In genomic region chr5:116719087-116719486, GRCh38 we compare ENCODE assay signal across 24 cellular contexts.
DNase-seq lines count a peak whose midpoint lies in the region; ATAC-seq, FAIRE-seq and TF ChIP-seq lines count a peak whose summit lies in the region.
"Had no signal": no experiment of that assay in that cellular context is flagged by ENCODE, and none has a peak within 500 bp of the region (broad histone marks: within the 10 kb centered on the region; RNA-seq: fewer than 3 reads in every experiment).

No MANE protein-coding gene starts in this region.

- no peak overlapping the region for H3K4me2 ChIP-seq in K562 (ENCODE audit: insufficient read depth, low read length)
- H3K4me2 ChIP-seq: BLaER1 had no signal

- H3K27ac ChIP-seq in K562 (ENCODE audit: extremely low read depth, low read depth, low read length) = no peak overlapping the region
- no peak overlapping the region for H3K27ac ChIP-seq in breast epithelium
- H3K27ac ChIP-seq in gastroesophageal sphincter = no peak overlapping the region
- H3K27ac ChIP-seq: BLaER1 had no signal

- H3K27me3 ChIP-seq in K562 (ENCODE audit: control insufficient read depth in 2 of 2, insufficient read depth in 2 of 2, low read length in 2 of 2) (no peaks in the 10 kb centered on the region), breast epithelium (no peaks in the 10 kb centered on the region), gastroesophageal sphincter (no peaks in the 10 kb centered on the region)
- H3K27me3 ChIP-seq: BE2C, BLaER1 had no signal

- no peak overlapping the region for H3K4me3 ChIP-seq in K562
- H3K4me3 ChIP-seq in breast epithelium = no peak overlapping the region
- H3K4me3 ChIP-seq in gastroesophageal sphincter = no peak overlapping the region
- H3K4me3 ChIP-seq: BLaER1, GM12878 had no signal

- no peaks in the 10 kb centered on the region for H3K9me1 ChIP-seq in K562 (ENCODE audit: control insufficient read depth, insufficient read depth, low read length)

- H3K4me1 Mint-ChIP-seq in stimulated activated effector memory CD8-positive, alpha-beta T cell treated with anti-CD3 and anti-CD28 coated beads, Interleukin-12 subunit alpha, Interleukin-12 subunit beta, amount 100 ng/mL, for 72 hours = no peaks in the 10 kb centered on the region
- H3K4me1 Mint-ChIP-seq: CD14-positive monocyte; CD4-positive, alpha-beta memory T cell; CD4-positive, CD25-positive, alpha-beta regulatory T cell; CD8-positive, alpha-beta memory T cell had no signal

- peak; percentile 57 for FAIRE-seq in GM12892 (lab: Jason Lieb, UNC)
- no peak for FAIRE-seq in K562 (lab: Jason Lieb, UNC)
- FAIRE-seq: A204.1, GM12878 had no signal

- no peaks in the 10 kb centered on the region for H3K36me3 Mint-ChIP-seq in stimulated activated effector memory CD8-positive, alpha-beta T cell treated with anti-CD3 and anti-CD28 coated beads, Interleukin-12 subunit alpha, Interleukin-12 subunit beta, amount 100 ng/mL, for 72 hours
- H3K36me3 Mint-ChIP-seq: CD14-positive monocyte; CD4-positive, alpha-beta memory T cell; CD4-positive, CD25-positive, alpha-beta regulatory T cell; CD8-positive, alpha-beta memory T cell had no signal

- POLR2A ChIA-PET in K562 (lab: Yijun Ruan, JAX) = interaction anchor here (0.6 to 0.8 kb wide), 2 partner anchors 255 to 288 kb away, joined by 3 to 4 read pairs; no protein-coding TSS in a partner anchor

- ATAC-seq in K562 (no peak; the same call in 2 of the 3 replicates), gastroesophageal sphincter (no peak)
- no peak for ATAC-seq in stimulated activated effector memory CD8-positive, alpha-beta T cell treated with anti-CD3 and anti-CD28 coated beads, Interleukin-12 subunit alpha, Interleukin-12 subunit beta, amount 100 ng/mL, for 72 hours

- no TSS peak for BruUV-seq in K562 (replicated peaks; lab: Mats Ljungman, UMichigan)

- in situ Hi-C loops in K562 (cut with MboI) = no loop called here

- H3K4me3 Mint-ChIP-seq in stimulated activated effector memory CD8-positive, alpha-beta T cell treated with anti-CD3 and anti-CD28 coated beads, Interleukin-12 subunit alpha, Interleukin-12 subunit beta, amount 100 ng/mL, for 72 hours = no peak overlapping the region
- H3K4me3 Mint-ChIP-seq: CD14-positive monocyte; CD4-positive, alpha-beta memory T cell; CD4-positive, CD25-positive, alpha-beta regulatory T cell; CD8-positive, alpha-beta memory T cell had no signal

- WGBS in K562 (ENCODE audit: insufficient coverage, low coverage, missing lambda C conversion rate) = 0% methylated on average over 2 of the region's 2 CpGs
- 66 to 85% methylated on average over 2 of the region's 2 CpGs for WGBS in gastroesophageal sphincter (ENCODE audit: low coverage in 1 of 2), 2 donors

- H3K4me1 ChIP-seq in K562 (replicated peaks in 1 of 2; ENCODE audit: control insufficient read depth in 2 of 2, insufficient read depth in 2 of 2, low read length in 2 of 2) (no peaks in the 10 kb centered on the region), breast epithelium (no peaks in the 10 kb centered on the region), gastroesophageal sphincter (no peaks in the 10 kb centered on the region)
- H3K4me1 ChIP-seq: BE2C had no signal

- TF ChIP-seq POLR2A in GM12892 (IDR thresholded peaks at IDR 0.05; ENCODE audit: low read depth, low read length) (no peak), K562 (conservative IDR thresholded peaks at IDR 0.05) (no peak), breast epithelium (IDR thresholded peaks at IDR 0.05) (no peak), gastroesophageal sphincter (IDR thresholded peaks at IDR 0.05) (no peak)

- no peaks in the 10 kb centered on the region for H3K79me2 ChIP-seq in K562 (ENCODE audit: control insufficient read depth, insufficient read depth, low read length)

- H3K9ac ChIP-seq in K562 (ENCODE audit: insufficient read depth in 1 of 2, low read depth in 2 of 2, low read length in 2 of 2) = no peak overlapping the region
- H3K9ac ChIP-seq: BLaER1 had no signal

- H3K36me3 ChIP-seq in K562 (ENCODE audit: control insufficient read depth, insufficient read depth, low read length) (no peaks in the 10 kb centered on the region), breast epithelium (no peaks in the 10 kb centered on the region), gastroesophageal sphincter (no peaks in the 10 kb centered on the region)
- H3K36me3 ChIP-seq: BE2C, BLaER1 had no signal

- TF ChIP-seq RAD21 in K562 (CRISPR knock-in tag; conservative IDR thresholded peaks at IDR 0.05 in 1 of 2, IDR thresholded peaks at IDR 0.05 in 1 of 2) = no peak

- intact Hi-C loops in K562 (cut with micrococcal nuclease) = no loop called here
- intact Hi-C loops in breast epithelium (cut with DNase I; ENCODE audit: low total_unique reads) = no loop called here

- no peaks in the 10 kb centered on the region for H4K20me1 ChIP-seq in K562 (replicated peaks; ENCODE audit: control insufficient read depth, insufficient read depth, low read length)
- H4K20me1 ChIP-seq: BLaER1 had no signal

- H3K27ac Mint-ChIP-seq in stimulated activated effector memory CD8-positive, alpha-beta T cell treated with anti-CD3 and anti-CD28 coated beads, Interleukin-12 subunit alpha, Interleukin-12 subunit beta, amount 100 ng/mL, for 72 hours = no peak overlapping the region
- H3K27ac Mint-ChIP-seq: CD14-positive monocyte; CD4-positive, alpha-beta memory T cell; CD4-positive, CD25-positive, alpha-beta regulatory T cell; CD8-positive, alpha-beta memory T cell had no signal

- TF ChIP-seq CTCF in K562 (IDR thresholded peaks at IDR 0.05 in 2 of 3, conservative IDR thresholded peaks at IDR 0.05 in 1 of 3; ENCODE audit: insufficient read depth in 2 of 3, low read depth in 1 of 3, low read length in 3 of 3) = no peak
- TF ChIP-seq CTCF in breast epithelium (IDR thresholded peaks at IDR 0.05) = no peak
- no peak for TF ChIP-seq CTCF in gastroesophageal sphincter (IDR thresholded peaks at IDR 0.05)

- CTCF ChIA-PET in K562 (lab: Yijun Ruan, JAX; ENCODE audit: low intra/inter-chr PET ratio) = no interaction called here

- peaks cover 2% of the 10 kb centered on the region for H3K9me3 Mint-ChIP-seq in stimulated activated effector memory CD8-positive, alpha-beta T cell treated with anti-CD3 and anti-CD28 coated beads, Interleukin-12 subunit alpha, Interleukin-12 subunit beta, amount 100 ng/mL, for 72 hours
- H3K9me3 Mint-ChIP-seq: CD4-positive, CD25-positive, alpha-beta regulatory T cell; CD8-positive, alpha-beta memory T cell had no signal

- H3K9me3 ChIP-seq in K562 (replicated peaks; ENCODE audit: control insufficient read depth, insufficient read depth, low read depth, low read length) = no peaks in the 10 kb centered on the region
- no peaks in the 10 kb centered on the region for H3K9me3 ChIP-seq in breast epithelium
- H3K9me3 ChIP-seq in gastroesophageal sphincter = no peaks in the 10 kb centered on the region
- H3K9me3 ChIP-seq: BE2C had no signal

- no peak for TF ChIP-seq EP300 in K562 (IDR thresholded peaks at IDR 0.05; ENCODE audit: low read length)
- TF ChIP-seq EP300 in gastroesophageal sphincter (IDR thresholded peaks at IDR 0.05) = no peak

- DNase-seq in GM12892 (ENCODE audit: insufficient read length) (no peak), OCI-M1 (lab: John Stamatoyannopoulos, UW) (peak; percentile 51), K562 (ENCODE audit: extremely low read depth in 1 of 4, low spot score in 3 of 4) (peak in 2 of 4 experiments; percentile 9 to 10), breast epithelium (ENCODE audit: low spot score in 2 of 2) (no peak)
- DNase-seq in stimulated activated effector memory CD8-positive, alpha-beta T cell treated with anti-CD3 and anti-CD28 coated beads, Interleukin-12 subunit alpha, Interleukin-12 subunit beta, amount 100 ng/mL, for 72 hours (ENCODE audit: low spot score in 2 of 2) = no peak
- DNase-seq: 8988T; ACHN; BE2C; C1 segment of cervical spinal cord; CD4-positive, alpha-beta memory T cell; CD4-positive, CD25-positive, alpha-beta regulatory T cell; CD8-positive, alpha-beta memory T cell; COR-L47; DMS153; DMS53; DMS79; DND-41; EL; GDM1 had no signal

- H2AFZ ChIP-seq in K562 (ENCODE audit: low read depth, low read length) = no peak overlapping the region

TF ChIP-seq in K562, 482 proteins besides CTCF, POLR2A, EP300 and RAD21 (continues in another document):
- TF ChIP-seq TEAD4 (IDR thresholded peaks at IDR 0.05; ENCODE audit: low read length) (peak; percentile 78), TEAD4 (CRISPR knock-in tag; IDR thresholded peaks at IDR 0.05; ENCODE audit: borderline replicate concordance) (no peak), HNRNPK (IDR thresholded peaks at IDR 0.05; ENCODE audit: low read depth, low read length, poor library complexity, severe bottlenecking) (no peak), CBFA2T2 (conservative IDR thresholded peaks at IDR 0.05) (peak; percentile 56), TAL1 (IDR thresholded peaks at IDR 0.05) (peak; percentile 74), PRMT5 (CRISPR knock-in tag; IDR thresholded peaks at IDR 0.05) (no peak), MEIS2 (IDR thresholded peaks at IDR 0.05; ENCODE audit: partially characterized antibody) (peak; percentile 30), CBFA2T3 (IDR thresholded peaks at IDR 0.05) (peak; percentile 76), ARID1B (IDR thresholded peaks at IDR 0.05) (peak; percentile 79), TCF3 (CRISPR knock-in tag; IDR thresholded peaks at IDR 0.05) (peak; percentile 50), BRD4 (IDR thresholded peaks at IDR 0.05) (no peak), NCOR1 (IDR thresholded peaks at IDR 0.05) (peak; percentile 34; the same call in 1 of the 2 replicates), NFIC (IDR thresholded peaks at IDR 0.05) (peak; percentile 38), KDM1A (IDR thresholded peaks at IDR 0.05) (0 out of 4 replicates have a peak, but pooled peaks of 1 of the 2 experiments have one; percentile 18)
- TF ChIP-seq, protein P1, sequence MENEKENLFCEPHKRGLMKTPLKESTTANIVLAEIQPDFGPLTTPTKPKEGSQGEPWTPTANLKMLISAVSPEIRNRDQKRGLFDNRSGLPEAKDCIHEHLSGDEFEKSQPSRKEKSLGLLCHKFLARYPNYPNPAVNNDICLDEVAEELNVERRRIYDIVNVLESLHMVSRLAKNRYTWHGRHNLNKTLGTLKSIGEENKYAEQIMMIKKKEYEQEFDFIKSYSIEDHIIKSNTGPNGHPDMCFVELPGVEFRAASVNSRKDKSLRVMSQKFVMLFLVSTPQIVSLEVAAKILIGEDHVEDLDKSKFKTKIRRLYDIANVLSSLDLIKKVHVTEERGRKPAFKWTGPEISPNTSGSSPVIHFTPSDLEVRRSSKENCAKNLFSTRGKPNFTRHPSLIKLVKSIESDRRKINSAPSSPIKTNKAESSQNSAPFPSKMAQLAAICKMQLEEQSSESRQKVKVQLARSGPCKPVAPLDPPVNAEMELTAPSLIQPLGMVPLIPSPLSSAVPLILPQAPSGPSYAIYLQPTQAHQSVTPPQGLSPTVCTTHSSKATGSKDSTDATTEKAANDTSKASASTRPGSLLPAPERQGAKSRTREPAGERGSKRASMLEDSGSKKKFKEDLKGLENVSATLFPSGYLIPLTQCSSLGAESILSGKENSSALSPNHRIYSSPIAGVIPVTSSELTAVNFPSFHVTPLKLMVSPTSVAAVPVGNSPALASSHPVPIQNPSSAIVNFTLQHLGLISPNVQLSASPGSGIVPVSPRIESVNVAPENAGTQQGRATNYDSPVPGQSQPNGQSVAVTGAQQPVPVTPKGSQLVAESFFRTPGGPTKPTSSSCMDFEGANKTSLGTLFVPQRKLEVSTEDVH (IDR thresholded peaks at IDR 0.05; ENCODE audit: low read depth, partially characterized antibody) = no peak
